21 cellular contexts compared by ENCODE assay signal in the genomic region with DNA sequence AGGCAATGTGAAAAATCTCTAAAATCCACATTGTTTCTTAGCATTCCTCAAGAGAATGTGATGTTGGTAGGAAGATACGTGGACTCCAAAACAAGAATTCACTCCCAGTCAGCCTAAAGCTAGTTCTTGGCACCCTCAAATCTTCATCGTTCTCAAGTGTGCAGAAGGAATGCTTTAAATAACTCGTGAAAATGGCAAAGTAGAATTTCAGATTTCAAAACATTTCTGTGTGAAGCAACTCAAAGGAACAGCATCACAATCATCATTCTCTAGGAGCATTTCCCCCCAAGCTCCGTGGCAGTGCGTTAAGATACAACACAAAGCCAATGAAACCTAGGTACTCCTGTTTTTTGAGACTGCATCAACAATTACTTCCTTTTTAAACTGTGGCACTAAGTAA.
DNase-seq lines count a peak whose midpoint lies in the region; ATAC-seq, FAIRE-seq and TF ChIP-seq lines count a peak whose summit lies in the region.
"Had no signal": no experiment of that assay in that cellular context is flagged by ENCODE, and none has a peak within 500 bp of the region (broad histone marks: within the 10 kb centered on the region; RNA-seq: fewer than 3 reads in every experiment).

No MANE protein-coding gene starts in this region.

- no peak for TF ChIP-seq EP300 in A549 (IDR thresholded peaks at IDR 0.05)

- POLR2A ChIA-PET in A549 (lab: Yijun Ruan, JAX) = no interaction called here

- no peak for DNase-seq in A549 (ENCODE audit: low read depth in 1 of 2, low spot score in 1 of 2)
- DNase-seq in inferior parietal cortex (ENCODE audit: extremely low spot score) = peak; percentile 53
- DNase-seq in progenitor cell of endocrine pancreas (ENCODE audit: low spot score, unreplicated experiment) = no peak
- no peak for DNase-seq in breast epithelium (ENCODE audit: low spot score in 2 of 2)
- DNase-seq in prostate gland (ENCODE audit: low spot score) = no peak
- no peak for DNase-seq in NCI-H1092 treated with DMSO at 0.1 percent for 48 hours (lab: John Stamatoyannopoulos, UW)
- DNase-seq in head of caudate nucleus = no peak
- DNase-seq: CD4-positive, alpha-beta T cell; GOT3; IMR-90; KG1; MG63; NCI-H187 treated with DMSO at 0.1 percent for 48 hours; NCI-H2107; SHP77 had no signal

- H3K36me3 Mint-ChIP-seq in progenitor cell of endocrine pancreas (ENCODE audit: insufficient read depth) = no peaks in the 10 kb centered on the region

- no peak for TF ChIP-seq POLR2A in A549 (IDR thresholded peaks at IDR 0.05; ENCODE audit: low read length)
- TF ChIP-seq POLR2A in breast epithelium (IDR thresholded peaks at IDR 0.05) = no peak
- no peak for TF ChIP-seq POLR2A in prostate gland (IDR thresholded peaks at IDR 0.05)

- H3K27me3 ChIP-seq in breast epithelium (no peaks in the 10 kb centered on the region), prostate gland (replicated peaks; ENCODE audit: insufficient read depth) (no peaks in the 10 kb centered on the region)
- H3K27me3 ChIP-seq: BLaER1 treated with 17β-estradiol and CSF1 and Interleukin-3, amounts not matched to agents 10 nM and 100 nM; MG63 had no signal

- intact Hi-C loops in breast epithelium (cut with DNase I; ENCODE audit: low total_unique reads) = no loop called here
- intact Hi-C loops in prostate gland (cut with DNase I) = no loop called here
- intact Hi-C loops in head of caudate nucleus (cut with DNase I) = no loop called here

- H3K27ac Mint-ChIP-seq in progenitor cell of endocrine pancreas = peak overlapping the region; percentile 71
- H3K27ac Mint-ChIP-seq: CD4-positive, alpha-beta T cell had no signal

- H3K4me1 Mint-ChIP-seq in progenitor cell of endocrine pancreas (ENCODE audit: low read depth) = peaks cover 52% of the 10 kb centered on the region

- peak; percentile 18 for FAIRE-seq in A549 (lab: Jason Lieb, UNC)
- FAIRE-seq: GM12878 had no signal

- TF ChIP-seq CTCF in A549 (IDR thresholded peaks at IDR 0.05) (no peak), progenitor cell of endocrine pancreas (IDR thresholded peaks at IDR 0.05; ENCODE audit: unreplicated experiment) (no peak), breast epithelium (IDR thresholded peaks at IDR 0.05) (no peak), prostate gland (IDR thresholded peaks at IDR 0.05) (no peak)

- H3K27ac ChIP-seq in A549 = no peak overlapping the region
- H3K27ac ChIP-seq in angular gyrus (ENCODE audit: low read depth, low read length) = peak overlapping the region; percentile 91
- no peak overlapping the region for H3K27ac ChIP-seq in breast epithelium
- H3K27ac ChIP-seq in prostate gland = no peak overlapping the region
- H3K27ac ChIP-seq: BLaER1 treated with 17β-estradiol and CSF1 and Interleukin-3, amounts not matched to agents 10 nM and 100 nM; RWPE1 had no signal

- no peak overlapping the region for H3K4me3 Mint-ChIP-seq in progenitor cell of endocrine pancreas (ENCODE audit: low read depth)
- H3K4me3 Mint-ChIP-seq: CD4-positive, alpha-beta T cell had no signal

- H3K4me3 ChIP-seq in A549 = no peak overlapping the region
- H3K4me3 ChIP-seq in breast epithelium = no peak overlapping the region
- no peak overlapping the region for H3K4me3 ChIP-seq in prostate gland
- H3K4me3 ChIP-seq: BLaER1 treated with 17β-estradiol and CSF1 and Interleukin-3, amounts not matched to agents 10 nM and 100 nM; GM12878; MG63 had no signal

- H3K9me3 ChIP-seq in A549 (no peaks in the 10 kb centered on the region), breast epithelium (no peaks in the 10 kb centered on the region), prostate gland (no peaks in the 10 kb centered on the region)
- H3K9me3 ChIP-seq: MG63 had no signal

- ATAC-seq in A549 = no peak
- ATAC-seq: GM12878, HCT116, Panc1 had no signal

- TF ChIP-seq RAD21 in A549 (conservative IDR thresholded peaks at IDR 0.05 in 1 of 2, IDR thresholded peaks at IDR 0.05 in 1 of 2) = no peak

- CTCF ChIA-PET in A549 (lab: Yijun Ruan, JAX) = no interaction called here

- no peaks in the 10 kb centered on the region for H3K27me3 Mint-ChIP-seq in progenitor cell of endocrine pancreas
- H3K27me3 Mint-ChIP-seq: CD4-positive, alpha-beta T cell had no signal

- H3K4me2 ChIP-seq in A549 = no peak overlapping the region
- H3K4me2 ChIP-seq: BLaER1 treated with 17β-estradiol and CSF1 and Interleukin-3, amounts not matched to agents 10 nM and 100 nM had no signal

- H3K9me3 Mint-ChIP-seq in progenitor cell of endocrine pancreas (ENCODE audit: low read depth) = no peaks in the 10 kb centered on the region
- H3K9me3 Mint-ChIP-seq: CD4-positive, alpha-beta T cell had no signal

- 8% methylated on average over 5 of the region's 5 CpGs for WGBS in A549 (ENCODE audit: missing lambda C conversion rate)
- 63% methylated on average over 5 of the region's 5 CpGs for WGBS in prostate gland

- H3K4me1 ChIP-seq in A549 (no peaks in the 10 kb centered on the region), breast epithelium (no peaks in the 10 kb centered on the region), prostate gland (replicated peaks) (no peaks in the 10 kb centered on the region)

- H3K36me3 ChIP-seq in breast epithelium (no peaks in the 10 kb centered on the region), prostate gland (no peaks in the 10 kb centered on the region)
- H3K36me3 ChIP-seq: MG63 had no signal

TF ChIP-seq in A549, 52 proteins besides CTCF, POLR2A, EP300 and RAD21:
- TF ChIP-seq EHF (CRISPR knock-in tag; IDR thresholded peaks at IDR 0.05) (no peak), RARB (CRISPR knock-in tag; IDR thresholded peaks at IDR 0.05) (no peak), ZSCAN20 (CRISPR knock-in tag; IDR thresholded peaks at IDR 0.05) (no peak), NPAS2 (CRISPR knock-in tag; IDR thresholded peaks at IDR 0.05; ENCODE audit: borderline replicate concordance) (no peak), KDM1A (IDR thresholded peaks at IDR 0.05; ENCODE audit: low read depth) (no peak), EHMT2 (IDR thresholded peaks at IDR 0.05; ENCODE audit: low read depth) (no peak), GATA3 (IDR thresholded peaks at IDR 0.05; ENCODE audit: borderline replicate concordance) (no peak)
